ENCODE assay signal across 8 cellular contexts in genomic region chr14:68547305-68548193, GRCh38.
DNase-seq lines count a peak whose midpoint lies in the region; ATAC-seq, FAIRE-seq and TF ChIP-seq lines count a peak whose summit lies in the region.
"Had no signal": no experiment of that assay in that cellular context is flagged by ENCODE, and none has a peak within 500 bp of the region (broad histone marks: within the 10 kb centered on the region; RNA-seq: fewer than 3 reads in every experiment).

No MANE protein-coding gene starts in this region.

- no peaks in the 10 kb centered on the region for H3K79me2 ChIP-seq in H1 (ENCODE audit: control insufficient read depth in 1 of 2, insufficient read depth in 2 of 2, low read length in 2 of 2)

- H3K4me1 ChIP-seq in H1 (replicated peaks in 1 of 4; ENCODE audit: control insufficient read depth in 3 of 4, insufficient read depth in 4 of 4, low read length in 3 of 4) = peaks cover 6 to 18% (median 13%) of the 10 kb centered on the region in 4 experiments
- H3K4me1 ChIP-seq in mucosa of stomach (ENCODE audit: control insufficient read depth, insufficient read depth, low read length) = peaks cover 63% of the 10 kb centered on the region
- peaks cover 98% of the 10 kb centered on the region for H3K4me1 ChIP-seq in vagina

- H3K27ac ChIP-seq in H1 (ENCODE audit: low read depth, low read length) = no peak overlapping the region
- peak overlapping the region; percentile 96 for H3K27ac ChIP-seq in vagina

- H2BK5ac ChIP-seq in H1 (ENCODE audit: low read depth, low read length) = no peak overlapping the region

- CTCF ChIA-PET in H1 (lab: Charles Lee; ENCODE audit: partially characterized antibody) = interaction anchor here (0.7 to 1.2 kb wide), 2 partner anchors 23 to 162 kb away, joined by 3 to 4 read pairs; no protein-coding TSS in a partner anchor

- no peak overlapping the region for H3K9ac ChIP-seq in H1 (replicated peaks in 1 of 4; ENCODE audit: extremely low read depth in 1 of 4, low read depth in 3 of 4, low read length in 3 of 4)
- peak overlapping the region; percentile 67 for H3K9ac ChIP-seq in mucosa of stomach (ENCODE audit: low read length)

- POLR2A ChIA-PET in H1 (lab: Charles Lee; ENCODE audit: partially characterized antibody) = no interaction called here

- no peak for FAIRE-seq in H1 (lab: Jason Lieb, UNC)
- FAIRE-seq: TTC549 had no signal

- WGBS in H1 (ENCODE audit: extremely low coverage in 1 of 2, insufficient coverage in 1 of 2, insufficient read length in 1 of 2, insufficient replicate concordance in 2 of 2, low coverage in 1 of 2, low lambda C conversion rate in 2 of 2, missing lambda C conversion rate in 1 of 2), 2 experiments = 84% methylated on average over 11 of the region's 12 CpGs; no CpG with 5 or more reads in 1 of the 2 experiments

- H4K8ac ChIP-seq in H1 (ENCODE audit: extremely low read depth, insufficient read depth, low read length) = peak overlapping the region; percentile 9

- H3K4me2 ChIP-seq in H1 (ENCODE audit: insufficient read depth in 1 of 2, low read depth in 2 of 2, low read length in 2 of 2) = no peak overlapping the region

- no peaks in the 10 kb centered on the region; a peak in 1 of 7 replicates for H3K27me3 ChIP-seq in H1 (replicated peaks in 1 of 4; ENCODE audit: control insufficient read depth in 3 of 4, extremely low read depth in 1 of 4, insufficient read depth in 3 of 4, low read length in 3 of 4)
- no peaks in the 10 kb centered on the region for H3K27me3 ChIP-seq in mucosa of stomach (ENCODE audit: control insufficient read depth, insufficient read depth, low read length)
- no peaks in the 10 kb centered on the region for H3K27me3 ChIP-seq in vagina

- TF ChIP-seq POLR2A in H1 (IDR thresholded peaks at IDR 0.05; ENCODE audit: control extremely low read depth in 1 of 2, low read depth in 2 of 2, low read length in 2 of 2) (no peak), vagina (IDR thresholded peaks at IDR 0.05) (peak in 1 of 2 donors; percentile 22)

- H3K56ac ChIP-seq in H1 (replicated peaks; ENCODE audit: insufficient read length, low read depth, low read length) = no peak overlapping the region

- no peak overlapping the region for H2AFZ ChIP-seq in H1 (ENCODE audit: low read length)

- no peaks in the 10 kb centered on the region for H4K20me1 ChIP-seq in H1 (replicated peaks in 1 of 2; ENCODE audit: control insufficient read depth in 1 of 2, insufficient read depth in 2 of 2, low read length in 2 of 2)

- peak; percentile 92 for DNase-seq in NCI-H460 (ENCODE audit: extremely low read depth, low read depth)
- DNase-seq in H1 (ENCODE audit: low read depth in 1 of 2, low spot score in 2 of 2) = peak in 1 of 2 experiments; percentile 38
- peak in 1 of 2 donors; percentile 99 for DNase-seq in vagina (ENCODE audit: extremely low spot score in 2 of 2)
- DNase-seq in left lobe of liver (ENCODE audit: low spot score) = no peak
- DNase-seq in HuH-7.5 (ENCODE audit: low spot score) = no peak
- DNase-seq in stimulated activated CD8-positive, alpha-beta memory T cell treated with anti-CD3 and anti-CD28 coated beads, Interleukin-4, amount 100 ng/mL, for 48 hours = no peak

- no peaks in the 10 kb centered on the region for H3K23me2 ChIP-seq in H1 (ENCODE audit: low read depth, low read length)

- peak overlapping the region; percentile 64 for H3K18ac ChIP-seq in H1 (ENCODE audit: extremely low read depth, low read length)

- no peak for TF ChIP-seq RAD21 in H1 (IDR thresholded peaks at IDR 0.05 in 1 of 2, conservative IDR thresholded peaks at IDR 0.05 in 1 of 2; ENCODE audit: low read depth in 2 of 2, low read length in 2 of 2)

- H2BK120ac ChIP-seq in H1 (replicated peaks; ENCODE audit: low read depth, low read length) = no peak overlapping the region

- no peaks in the 10 kb centered on the region for H3K79me1 ChIP-seq in H1 (ENCODE audit: low read depth, low read length)

- no peaks in the 10 kb centered on the region for H3K9me3 ChIP-seq in H1 (ENCODE audit: insufficient read depth in 2 of 2, low read depth in 1 of 2, low read length in 1 of 2)
- H3K9me3 ChIP-seq in mucosa of stomach (ENCODE audit: control insufficient read depth, low read length) = no peaks in the 10 kb centered on the region
- H3K9me3 ChIP-seq in vagina = no peaks in the 10 kb centered on the region

- H3K4me3 ChIP-seq in H1 (ENCODE audit: extremely low read depth in 1 of 4, insufficient read depth in 2 of 4, low read depth in 3 of 4, low read length in 4 of 4) (no peak overlapping the region), mucosa of stomach (ENCODE audit: low read length) (no peak overlapping the region), vagina (peak overlapping the region in 1 of 2 donors; percentile 23)

- H2BK20ac ChIP-seq in H1 (ENCODE audit: low read length) = peak overlapping the region; percentile 91

- H3K23ac ChIP-seq in H1 (ENCODE audit: insufficient read length) = no peak overlapping the region

- TF ChIP-seq CTCF in H1 (IDR thresholded peaks at IDR 0.05; ENCODE audit: control extremely low read depth in 1 of 3, insufficient read depth in 1 of 3, low read depth in 1 of 3, low read length in 3 of 3) (no peak), vagina (IDR thresholded peaks at IDR 0.05) (no peak)

- H4K5ac ChIP-seq in H1 (ENCODE audit: insufficient read length, low read depth, low read length) = no peak overlapping the region

- no peak overlapping the region for H3K4ac ChIP-seq in H1 (replicated peaks; ENCODE audit: insufficient read length, low read depth, low read length)

- peak overlapping the region; percentile 95; the same call in 1 of the 2 replicates for H2BK12ac ChIP-seq in H1 (ENCODE audit: low read depth, low read length)

- H4K91ac ChIP-seq in H1 (replicated peaks; ENCODE audit: insufficient read length, low read length) = peak overlapping the region; percentile 22

- no peak for TF ChIP-seq EP300 in H1 (IDR thresholded peaks at IDR 0.05; ENCODE audit: borderline replicate concordance in 1 of 2, low read depth in 2 of 2, low read length in 2 of 2)

- H2BK15ac ChIP-seq in H1 (ENCODE audit: low read length) = peak overlapping the region; percentile 23; the same call in 1 of the 2 replicates

- intact Hi-C loops in vagina (cut with DNase I) = loop anchor here (2.0 to 10.0 kb wide), 3 partner anchors 117 to 299 kb away; partner anchors contain the start of gene ZFP36L1

- no peaks in the 10 kb centered on the region for H3K36me3 ChIP-seq in H1 (ENCODE audit: control insufficient read depth in 2 of 4, insufficient read depth in 4 of 4, low read length in 3 of 4)
- H3K36me3 ChIP-seq in mucosa of stomach (ENCODE audit: control insufficient read depth, insufficient read depth, low read length) = no peaks in the 10 kb centered on the region
- H3K36me3 ChIP-seq in vagina = no peaks in the 10 kb centered on the region

- ATAC-seq in left lobe of liver = no peak

- H2AK5ac ChIP-seq in H1 (ENCODE audit: low read depth, low read length) = no peak overlapping the region

- no peak overlapping the region for H3K14ac ChIP-seq in H1 (ENCODE audit: insufficient read length)

TF ChIP-seq in H1, 55 proteins besides CTCF, POLR2A, EP300 and RAD21 (continues in another document):
- TF ChIP-seq USF2 (IDR thresholded peaks at IDR 0.05; ENCODE audit: low read length) = no peak
- no peak for TF ChIP-seq CBX5 (IDR thresholded peaks at IDR 0.05; ENCODE audit: low read depth, low read length)
- TF ChIP-seq SRF (IDR thresholded peaks at IDR 0.05; ENCODE audit: low read depth, low read length) = no peak
- TF ChIP-seq EGR1 (IDR thresholded peaks at IDR 0.05; ENCODE audit: borderline replicate concordance, low read depth, low read length) = no peak
- no peak for TF ChIP-seq HDAC2 (IDR thresholded peaks at IDR 0.05; ENCODE audit: borderline replicate concordance in 1 of 2, low read depth in 2 of 2, low read length in 2 of 2)
- no peak for TF ChIP-seq SUZ12 (IDR thresholded peaks at IDR 0.05; ENCODE audit: low read length)
- TF ChIP-seq KDM1A (IDR thresholded peaks at IDR 0.05; ENCODE audit: borderline replicate concordance, low read length) = no peak
- no peak for TF ChIP-seq TBP (IDR thresholded peaks at IDR 0.05; ENCODE audit: low read depth, low read length)
